14 cellular contexts compared by ENCODE assay signal in genomic region chr3:102466001-102466400, GRCh38. TPM values are rescaled to one million over a fixed set of nuclear protein-coding genes. Genes with fewer than 3 reads are reported as not detected.
DNase-seq lines count a peak whose midpoint lies in the region; ATAC-seq and TF ChIP-seq lines count a peak whose summit lies in the region.
"Had no signal": no experiment of that assay in that cellular context is flagged by ENCODE, and none has a peak within 500 bp of the region (broad histone marks: within the 10 kb centered on the region; RNA-seq: fewer than 3 reads in every experiment).

No MANE protein-coding gene starts in this region.

- no peaks in the 10 kb centered on the region for H3K4me1 ChIP-seq in foreskin keratinocyte
- H3K4me1 ChIP-seq: suprapubic skin had no signal

- H3K27ac ChIP-seq in C4-2B = no peak overlapping the region
- no peak overlapping the region for H3K27ac ChIP-seq in foreskin keratinocyte
- H3K27ac ChIP-seq: suprapubic skin had no signal

- TF ChIP-seq RAD21 in Ishikawa (IDR thresholded peaks at IDR 0.05; ENCODE audit: low read depth) = peak; percentile 41

- no peaks in the 10 kb centered on the region for H3K27me3 ChIP-seq in foreskin keratinocyte
- H3K27me3 ChIP-seq: suprapubic skin had no signal

- TF ChIP-seq EP300 in Ishikawa (IDR thresholded peaks at IDR 0.05; ENCODE audit: borderline replicate concordance) = no peak

- TF ChIP-seq CTCF in C4-2B (conservative IDR thresholded peaks at IDR 0.05) (peak; percentile 41), foreskin keratinocyte (conservative IDR thresholded peaks at IDR 0.05) (peak; percentile 57)

- ATAC-seq in foreskin keratinocyte (peak; percentile 23), GM19324 (IDR thresholded peaks at IDR 0.05; ENCODE audit: low FRiP score, unreplicated experiment) (no peak)

- DNase-seq in RKO (ENCODE audit: low spot score) (peak; percentile 11), foreskin keratinocyte (no peak), epidermal melanocyte (ENCODE audit: insufficient read length, low spot score) (no peak), NCI-H446 (lab: John Stamatoyannopoulos, UW) (no peak), activated T-cell treated with anti-CD3 and anti-CD28 coated beads for 4 hours (no peak)
- DNase-seq: DMS79, naive B cell, NCI-H2107, retina, T-helper 1 cell had no signal

TF ChIP-seq in Ishikawa, 13 proteins besides CTCF, POLR2A, EP300 and RAD21:
- TF ChIP-seq ZBTB7A (IDR thresholded peaks at IDR 0.05; ENCODE audit: low read depth) (no peak), REST (IDR thresholded peaks at IDR 0.05; ENCODE audit: low read depth) (peak; percentile 64)

RNA-seq across cellular contexts. Expression of gene ZPLD1, which starts 31.2 kb away (rescaled TPM):
- total RNA-seq in foreskin keratinocyte = 0.46 and 1.0 TPM in 2 replicates
- 0.22 and 0.29 TPM in 2 replicates for polyA plus RNA-seq in foreskin keratinocyte
